12 cellular contexts compared by ENCODE assay signal in genomic region chr1:184507604-184508289, GRCh38.
DNase-seq lines count a peak whose midpoint lies in the region; ATAC-seq and TF ChIP-seq lines count a peak whose summit lies in the region.
"Had no signal": no experiment of that assay in that cellular context is flagged by ENCODE, and none has a peak within 500 bp of the region (broad histone marks: within the 10 kb centered on the region; RNA-seq: fewer than 3 reads in every experiment).

No MANE protein-coding gene starts in this region.

- H4K20me1 ChIP-seq in KMS-11 (ENCODE audit: insufficient read depth): no peaks in the 10 kb centered on the region

- H3K79me2 ChIP-seq in KMS-11 (ENCODE audit: insufficient read depth, low read depth): no peaks in the 10 kb centered on the region; the same call in 1 of the 2 replicates
- H3K79me2 ChIP-seq: parathyroid adenoma had no signal

- no peak for TF ChIP-seq POLR2A in spleen (IDR thresholded peaks at IDR 0.05)

- WGBS in spleen, 5 donors: 2 to 11% (median 6%) methylated on average over 1 of the region's 1 CpG

- H3K4me2 ChIP-seq in KMS-11: peak overlapping the region; percentile 22

- ATAC-seq in left colon (peak; percentile 70), left lobe of liver (no peak), HG03175 (IDR thresholded peaks at IDR 0.05; ENCODE audit: unreplicated experiment) (no peak)
- ATAC-seq: HepG2 had no signal

- no peaks in the 10 kb centered on the region for H3K36me3 ChIP-seq in KMS-11 (ENCODE audit: insufficient read depth)
- H3K36me3 ChIP-seq in spleen: no peaks in the 10 kb centered on the region

- H3K9ac ChIP-seq in KMS-11: no peak overlapping the region
- H3K9ac ChIP-seq: parathyroid adenoma had no signal

- H3K4me1 ChIP-seq in KMS-11 (ENCODE audit: low read depth, poor library complexity, severe bottlenecking): peaks cover 32% of the 10 kb centered on the region
- H3K4me1 ChIP-seq in spleen: peaks cover 0 to 22% (median 12%) of the 10 kb centered on the region in 6 donors
- H3K4me1 ChIP-seq: parathyroid adenoma had no signal

- H3K27ac ChIP-seq in KMS-11 (no peak overlapping the region), spleen (peak overlapping the region in 5 of 8 donors; percentile 4 to 26 (median 22))
- H3K27ac ChIP-seq: parathyroid adenoma had no signal

- DNase-seq in cerebellar cortex (ENCODE audit: low spot score): peak; percentile 66
- no peak for DNase-seq in left colon
- no peak for DNase-seq in spleen
- DNase-seq in left lobe of liver (ENCODE audit: low spot score): no peak
- no peak for DNase-seq in amygdala (lab: John Stamatoyannopoulos, UW)
- DNase-seq: activated naive CD4-positive, alpha-beta T cell treated with Interleukin-2 at 50 U/mL for 16 hours; NCI-H1048; NCI-H2227 treated with DMSO at 0.1 percent for 48 hours had no signal

- H3K9me3 ChIP-seq in spleen: no peaks in the 10 kb centered on the region

- intact Hi-C loops in left colon (cut with DNase I, micrococcal nuclease) (no loop called here), spleen (cut with DNase I; ENCODE audit: low total_unique reads) (no loop called here)

- H2AFZ ChIP-seq in KMS-11 (ENCODE audit: low read depth): no peak overlapping the region
- H2AFZ ChIP-seq: parathyroid adenoma had no signal

- no peak overlapping the region for H3K4me3 ChIP-seq in KMS-11 (IDR thresholded peaks at IDR 0.05; ENCODE audit: insufficient read depth, low read depth, low read length)
- H3K4me3 ChIP-seq in spleen: no peak overlapping the region

- H3K27me3 ChIP-seq in KMS-11 (ENCODE audit: insufficient read depth, low read depth) (no peaks in the 10 kb centered on the region), spleen (replicated peaks in 1 of 7) (no peaks in the 10 kb centered on the region)

- TF ChIP-seq CTCF in KMS-11 (conservative IDR thresholded peaks at IDR 0.05; ENCODE audit: low read depth, low read length) (no peak), spleen (IDR thresholded peaks at IDR 0.05 in 8 of 11, conservative IDR thresholded peaks at IDR 0.05 in 3 of 11) (no peak)
